Comparison of ENCODE assay signal across 22 cellular contexts in genomic region chr10:123109466-123109865, GRCh38. TPM values are rescaled to one million over a fixed set of nuclear protein-coding genes. Genes with fewer than 3 reads are reported as not detected.
"Had no signal": no experiment of that assay in that cellular context is flagged by ENCODE, and none has a peak within 500 bp of the region (broad histone marks: within the 10 kb centered on the region; RNA-seq: fewer than 3 reads in every experiment).

No MANE protein-coding gene starts in this region.

- H3K27ac ChIP-seq: coronary artery, esophagus squamous epithelium, left ventricle myocardium inferior, neutrophil, thoracic aorta had no signal

- H3K4me3 Mint-ChIP-seq: activated B cell treated with CpG ODN at 0.5 μM for 24 hours; activated T-cell treated with anti-CD3 and anti-CD28 coated beads, Interleukin-2, amount 50 U/mL, for 72 hours; central memory CD8-positive, alpha-beta T cell; memory B cell; natural killer cell; stimulated activated effector memory CD8-positive, alpha-beta T cell treated with anti-CD3 and anti-CD28 coated beads, Interleukin-12 subunit alpha, Interleukin-12 subunit beta, amount 100 ng/mL, for 72 hours had no signal

- H3K4me1 Mint-ChIP-seq: activated B cell treated with CpG ODN at 0.5 μM for 24 hours; central memory CD8-positive, alpha-beta T cell; memory B cell; natural killer cell; stimulated activated effector memory CD8-positive, alpha-beta T cell treated with anti-CD3 and anti-CD28 coated beads, Interleukin-12 subunit alpha, Interleukin-12 subunit beta, amount 100 ng/mL, for 72 hours had no signal

- DNase-seq: activated B cell treated with CpG ODN at 0.5 μM for 24 hours; activated CD4-positive, alpha-beta T cell treated with anti-CD3 and anti-CD28 coated beads for 48 hours; activated CD8-positive, alpha-beta memory T cell treated with anti-CD3 and anti-CD28 coated beads, Interleukin-2, amount 50 U/mL, for 48 hours; activated gamma-delta T cell; activated T-cell treated with anti-CD3 and anti-CD28 coated beads, Interleukin-2, amount 50 U/mL, for 72 hours; amniotic stem cell; esophagus squamous epithelium; glutamatergic neuron; hypothalamus; left ventricle myocardium inferior; natural killer cell had no signal

- H3K9me3 ChIP-seq: esophagus squamous epithelium, left ventricle myocardium inferior, neutrophil, thoracic aorta had no signal

- H3K36me3 ChIP-seq: esophagus squamous epithelium, left ventricle myocardium inferior, neutrophil, thoracic aorta had no signal

- H3K4me1 ChIP-seq: esophagus squamous epithelium, left ventricle myocardium inferior had no signal

- H3K27ac Mint-ChIP-seq: activated B cell treated with CpG ODN at 0.5 μM for 24 hours; activated naive CD4-positive, alpha-beta T cell treated with anti-CD3 and anti-CD28 coated beads, Interleukin-2, amount 50 U/mL, for 72 hours; activated T-cell treated with anti-CD3 and anti-CD28 coated beads, Interleukin-2, amount 50 U/mL, for 72 hours; memory B cell; natural killer cell; stimulated activated effector memory CD8-positive, alpha-beta T cell treated with anti-CD3 and anti-CD28 coated beads, Interleukin-12 subunit alpha, Interleukin-12 subunit beta, amount 100 ng/mL, for 72 hours had no signal

- H3K9me3 Mint-ChIP-seq: activated B cell treated with CpG ODN at 0.5 μM for 24 hours; activated naive CD4-positive, alpha-beta T cell treated with anti-CD3 and anti-CD28 coated beads, Interleukin-2, amount 50 U/mL, for 72 hours; activated T-cell treated with anti-CD3 and anti-CD28 coated beads, Interleukin-2, amount 50 U/mL, for 72 hours; central memory CD8-positive, alpha-beta T cell; memory B cell; natural killer cell; stimulated activated effector memory CD8-positive, alpha-beta T cell treated with anti-CD3 and anti-CD28 coated beads, Interleukin-12 subunit alpha, Interleukin-12 subunit beta, amount 100 ng/mL, for 72 hours had no signal

- H3K36me3 Mint-ChIP-seq: activated naive CD4-positive, alpha-beta T cell treated with anti-CD3 and anti-CD28 coated beads, Interleukin-2, amount 50 U/mL, for 72 hours; memory B cell; natural killer cell; stimulated activated effector memory CD8-positive, alpha-beta T cell treated with anti-CD3 and anti-CD28 coated beads, Interleukin-12 subunit alpha, Interleukin-12 subunit beta, amount 100 ng/mL, for 72 hours had no signal

- ATAC-seq: activated naive CD4-positive, alpha-beta T cell treated with anti-CD3 and anti-CD28 coated beads, Interleukin-2, amount 50 U/mL, for 72 hours; activated T-cell treated with anti-CD3 and anti-CD28 coated beads, Interleukin-2, amount 50 U/mL, for 72 hours; natural killer cell; stimulated activated effector memory CD8-positive, alpha-beta T cell treated with anti-CD3 and anti-CD28 coated beads, Interleukin-12 subunit alpha, Interleukin-12 subunit beta, amount 100 ng/mL, for 72 hours had no signal

- H3K4me3 ChIP-seq: coronary artery, esophagus squamous epithelium, left ventricle myocardium inferior, thoracic aorta had no signal

RNA-seq across cellular contexts. Expression of gene HMX3, which starts 26.3 kb away (rescaled TPM):
- total RNA-seq: activated B cell treated with CpG ODN at 0.5 μM for 24 hours, esophagus squamous epithelium, fibroblast of villous mesenchyme, left ventricle myocardium inferior, renal cortical epithelial cell, thoracic aorta, urinary bladder had no signal
- polyA plus RNA-seq: urinary bladder had no signal

RNA-seq across cellular contexts. Expression of gene HMX2, which starts 38.5 kb away (rescaled TPM):
- total RNA-seq: esophagus squamous epithelium, fibroblast of villous mesenchyme, kidney epithelial cell, left ventricle myocardium inferior, natural killer cell, renal cortical epithelial cell, thoracic aorta, urinary bladder had no signal
- polyA plus RNA-seq: urinary bladder had no signal
